In the genomic region with DNA sequence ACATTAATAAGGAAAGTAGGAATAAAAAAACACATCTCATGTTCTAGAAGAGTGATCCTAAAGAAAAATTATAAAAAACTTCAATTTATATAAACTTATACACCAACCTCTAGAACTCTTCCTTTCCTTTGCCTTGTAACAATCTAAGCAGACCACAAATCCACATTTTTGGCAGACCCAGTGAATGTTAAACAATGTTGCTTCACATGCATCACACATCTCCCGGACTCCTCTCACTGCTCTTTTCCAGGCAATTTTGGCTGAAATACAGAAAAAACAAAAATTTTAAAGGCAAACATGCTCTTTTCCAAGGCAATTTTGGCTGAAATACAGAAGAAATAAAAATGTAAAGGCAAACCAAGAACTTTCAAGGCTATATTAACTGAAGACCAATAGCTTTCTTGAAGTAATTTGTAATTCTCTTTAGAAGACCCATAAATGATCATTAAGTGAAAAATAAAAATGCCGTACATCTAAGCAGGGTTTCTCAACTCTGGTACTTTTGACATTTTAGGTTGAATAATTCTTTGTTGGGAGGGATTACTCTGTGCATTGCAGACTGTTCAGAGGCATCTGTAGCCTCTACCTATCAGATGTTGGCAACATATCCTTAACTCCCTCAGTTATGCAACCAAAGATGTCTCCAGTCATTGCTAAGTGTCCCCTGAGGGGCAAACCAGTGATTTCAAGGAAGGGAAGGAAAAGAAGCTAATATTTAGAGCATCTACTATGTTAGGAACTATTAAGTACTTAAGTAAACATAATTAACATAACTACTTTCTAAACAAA, we compare ENCODE assay signal across 12 cellular contexts.
A peak's percentile ranks its signal among the peaks of the same experiment; 100 is the strongest.
DNase-seq lines count a peak whose midpoint lies in the region; ATAC-seq and TF ChIP-seq lines count a peak whose summit lies in the region.
"Had no signal": no experiment of that assay in that cellular context is flagged by ENCODE, and none has a peak within 500 bp of the region (broad histone marks: within the 10 kb centered on the region; RNA-seq: fewer than 3 reads in every experiment).

No MANE protein-coding gene starts in this region.

- no peak for ATAC-seq in WTC11
- peak; percentile 84 for ATAC-seq in sciatic nerve
- no peak for ATAC-seq in activated CD4-positive, alpha-beta T cell treated with anti-CD3 and anti-CD28 coated beads for 36 hours

- peak; percentile 43 for DNase-seq in GM04504 (ENCODE audit: low read depth)
- no peak for DNase-seq in WTC11 (ENCODE audit: low spot score)
- DNase-seq in fibroblast of villous mesenchyme (ENCODE audit: low read depth), result peak; percentile 73
- DNase-seq in sciatic nerve (ENCODE audit: low spot score), result no peak
- no peak for DNase-seq in activated naive CD4-positive, alpha-beta T cell treated with anti-CD3 and anti-CD28 coated beads for 36 hours
- DNase-seq in activated CD4-positive, alpha-beta T cell treated with anti-CD3 and anti-CD28 coated beads for 36 hours, result no peak
- DNase-seq in activated CD4-positive, alpha-beta T cell treated with anti-CD3 and anti-CD28 coated beads, Interleukin-2, amount 50 U/mL, for 1 hour, result no peak
- DNase-seq: activated naive CD8-positive, alpha-beta T cell treated with anti-CD3 and anti-CD28 coated beads for 36 hours; DND-41; retina had no signal

- peaks cover 29% of the 10 kb centered on the region for H3K4me1 Mint-ChIP-seq in WTC11
- H3K4me1 Mint-ChIP-seq in activated naive CD4-positive, alpha-beta T cell treated with anti-CD3 and anti-CD28 coated beads for 36 hours (ENCODE audit: low read depth), result peaks cover 3% of the 10 kb centered on the region
- H3K4me1 Mint-ChIP-seq in activated CD4-positive, alpha-beta T cell treated with anti-CD3 and anti-CD28 coated beads for 36 hours, result no peaks in the 10 kb centered on the region
- H3K4me1 Mint-ChIP-seq: activated naive CD8-positive, alpha-beta T cell treated with anti-CD3 and anti-CD28 coated beads for 36 hours had no signal

- H3K27ac Mint-ChIP-seq in WTC11, result peak overlapping the region; percentile 6; the same call in 1 of the 2 replicates
- no peak overlapping the region for H3K27ac Mint-ChIP-seq in activated naive CD4-positive, alpha-beta T cell treated with anti-CD3 and anti-CD28 coated beads for 36 hours
- H3K27ac Mint-ChIP-seq in activated CD4-positive, alpha-beta T cell treated with anti-CD3 and anti-CD28 coated beads for 36 hours, result no peak overlapping the region
- H3K27ac Mint-ChIP-seq: activated naive CD8-positive, alpha-beta T cell treated with anti-CD3 and anti-CD28 coated beads for 36 hours; T-helper 2 cell treated with Interferon-gamma antibody and Interleukin-4, amounts not matched to agents 5 μg/mL and 100 μg/mL, for 36 hours had no signal

- no peak overlapping the region for H3K4me3 Mint-ChIP-seq in WTC11
- H3K4me3 Mint-ChIP-seq in activated naive CD4-positive, alpha-beta T cell treated with anti-CD3 and anti-CD28 coated beads for 36 hours, result no peak overlapping the region
- H3K4me3 Mint-ChIP-seq in activated CD4-positive, alpha-beta T cell treated with anti-CD3 and anti-CD28 coated beads for 36 hours, result no peak overlapping the region
- H3K4me3 Mint-ChIP-seq: activated naive CD8-positive, alpha-beta T cell treated with anti-CD3 and anti-CD28 coated beads for 36 hours; T-helper 2 cell treated with Interferon-gamma antibody and Interleukin-4, amounts not matched to agents 5 μg/mL and 100 μg/mL, for 36 hours had no signal

- H3K9me3 Mint-ChIP-seq in WTC11, result no peaks in the 10 kb centered on the region
- H3K9me3 Mint-ChIP-seq in activated naive CD4-positive, alpha-beta T cell treated with anti-CD3 and anti-CD28 coated beads for 36 hours, result no peaks in the 10 kb centered on the region
- H3K9me3 Mint-ChIP-seq in activated CD4-positive, alpha-beta T cell treated with anti-CD3 and anti-CD28 coated beads for 36 hours (ENCODE audit: low read depth), result no peaks in the 10 kb centered on the region
- H3K9me3 Mint-ChIP-seq: activated naive CD8-positive, alpha-beta T cell treated with anti-CD3 and anti-CD28 coated beads for 36 hours; T-helper 2 cell treated with Interferon-gamma antibody and Interleukin-4, amounts not matched to agents 5 μg/mL and 100 μg/mL, for 36 hours had no signal

- intact Hi-C loops in sciatic nerve (cut with DNase I), result no loop called here
- intact Hi-C loops in activated naive CD4-positive, alpha-beta T cell treated with anti-CD3 and anti-CD28 coated beads for 36 hours (cut with micrococcal nuclease), result no loop called here
- intact Hi-C loops in activated CD4-positive, alpha-beta T cell treated with anti-CD3 and anti-CD28 coated beads for 36 hours (cut with DNase I, micrococcal nuclease), result no loop called here

- H3K36me3 Mint-ChIP-seq in WTC11, result peaks cover 69% of the 10 kb centered on the region
- H3K36me3 Mint-ChIP-seq in activated naive CD4-positive, alpha-beta T cell treated with anti-CD3 and anti-CD28 coated beads for 36 hours (ENCODE audit: low read depth), result peaks cover 29% of the 10 kb centered on the region
- peaks cover 32% of the 10 kb centered on the region for H3K36me3 Mint-ChIP-seq in activated CD4-positive, alpha-beta T cell treated with anti-CD3 and anti-CD28 coated beads for 36 hours (ENCODE audit: low read depth)

- POLR2A ChIA-PET in WTC11 (lab: Charles Lee), result no interaction called here
- POLR2A ChIA-PET in activated CD4-positive, alpha-beta T cell treated with anti-CD3 and anti-CD28 coated beads for 36 hours (lab: Charles Lee), result no interaction called here

- no peaks in the 10 kb centered on the region for H3K27me3 Mint-ChIP-seq in WTC11 (ENCODE audit: low read depth)
- no peaks in the 10 kb centered on the region for H3K27me3 Mint-ChIP-seq in activated naive CD4-positive, alpha-beta T cell treated with anti-CD3 and anti-CD28 coated beads for 36 hours (ENCODE audit: low read depth)
- no peaks in the 10 kb centered on the region for H3K27me3 Mint-ChIP-seq in activated CD4-positive, alpha-beta T cell treated with anti-CD3 and anti-CD28 coated beads for 36 hours
- H3K27me3 Mint-ChIP-seq: activated naive CD8-positive, alpha-beta T cell treated with anti-CD3 and anti-CD28 coated beads for 36 hours had no signal

- no peak overlapping the region for H3K4me3 ChIP-seq in fibroblast of villous mesenchyme (ENCODE audit: low read depth, low read length)
- H3K4me3 ChIP-seq: thoracic aorta had no signal

- TF ChIP-seq CTCF in WTC11 (IDR thresholded peaks at IDR 0.05) (no peak), fibroblast of villous mesenchyme (IDR thresholded peaks at IDR 0.05; ENCODE audit: insufficient read depth, low read depth, low read length) (no peak)

- CTCF ChIA-PET in WTC11 (lab: Charles Lee), result no interaction called here
- CTCF ChIA-PET in activated naive CD4-positive, alpha-beta T cell treated with anti-CD3 and anti-CD28 coated beads for 36 hours (lab: Charles Lee), result interaction anchor here (1.5 kb wide), 1 partner anchor 522 kb away, joined by 7 read pairs; no protein-coding TSS in a partner anchor
- CTCF ChIA-PET in activated CD4-positive, alpha-beta T cell treated with anti-CD3 and anti-CD28 coated beads for 36 hours (lab: Charles Lee), result interaction anchor here (0.6 to 3.7 kb wide), 5 partner anchors 11 to 783 kb away, joined by 3 to 14 read pairs (median 4); no protein-coding TSS in a partner anchor

TF ChIP-seq in WTC11, 78 proteins besides CTCF, POLR2A, EP300 and RAD21 (continues in another document):
- no peak for TF ChIP-seq GTF2I (CRISPR knock-in tag; conservative IDR thresholded peaks at IDR 0.05)
- TF ChIP-seq ZNF423 (CRISPR knock-in tag; IDR thresholded peaks at IDR 0.05), result no peak
- TF ChIP-seq ZNF138 (CRISPR knock-in tag; conservative IDR thresholded peaks at IDR 0.05), result no peak
- TF ChIP-seq, protein P1, sequence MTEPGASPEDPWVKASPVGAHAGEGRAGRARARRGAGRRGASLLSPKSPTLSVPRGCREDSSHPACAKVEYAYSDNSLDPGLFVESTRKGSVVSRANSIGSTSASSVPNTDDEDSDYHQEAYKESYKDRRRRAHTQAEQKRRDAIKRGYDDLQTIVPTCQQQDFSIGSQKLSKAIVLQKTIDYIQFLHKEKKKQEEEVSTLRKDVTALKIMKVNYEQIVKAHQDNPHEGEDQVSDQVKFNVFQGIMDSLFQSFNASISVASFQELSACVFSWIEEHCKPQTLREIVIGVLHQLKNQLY (CRISPR knock-in tag; IDR thresholded peaks at IDR 0.05), result no peak
- TF ChIP-seq, protein P2, sequence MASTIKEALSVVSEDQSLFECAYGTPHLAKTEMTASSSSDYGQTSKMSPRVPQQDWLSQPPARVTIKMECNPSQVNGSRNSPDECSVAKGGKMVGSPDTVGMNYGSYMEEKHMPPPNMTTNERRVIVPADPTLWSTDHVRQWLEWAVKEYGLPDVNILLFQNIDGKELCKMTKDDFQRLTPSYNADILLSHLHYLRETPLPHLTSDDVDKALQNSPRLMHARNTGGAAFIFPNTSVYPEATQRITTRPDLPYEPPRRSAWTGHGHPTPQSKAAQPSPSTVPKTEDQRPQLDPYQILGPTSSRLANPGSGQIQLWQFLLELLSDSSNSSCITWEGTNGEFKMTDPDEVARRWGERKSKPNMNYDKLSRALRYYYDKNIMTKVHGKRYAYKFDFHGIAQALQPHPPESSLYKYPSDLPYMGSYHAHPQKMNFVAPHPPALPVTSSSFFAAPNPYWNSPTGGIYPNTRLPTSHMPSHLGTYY (CRISPR knock-in tag; IDR thresholded peaks at IDR 0.05), result no peak
- TF ChIP-seq, protein P3, sequence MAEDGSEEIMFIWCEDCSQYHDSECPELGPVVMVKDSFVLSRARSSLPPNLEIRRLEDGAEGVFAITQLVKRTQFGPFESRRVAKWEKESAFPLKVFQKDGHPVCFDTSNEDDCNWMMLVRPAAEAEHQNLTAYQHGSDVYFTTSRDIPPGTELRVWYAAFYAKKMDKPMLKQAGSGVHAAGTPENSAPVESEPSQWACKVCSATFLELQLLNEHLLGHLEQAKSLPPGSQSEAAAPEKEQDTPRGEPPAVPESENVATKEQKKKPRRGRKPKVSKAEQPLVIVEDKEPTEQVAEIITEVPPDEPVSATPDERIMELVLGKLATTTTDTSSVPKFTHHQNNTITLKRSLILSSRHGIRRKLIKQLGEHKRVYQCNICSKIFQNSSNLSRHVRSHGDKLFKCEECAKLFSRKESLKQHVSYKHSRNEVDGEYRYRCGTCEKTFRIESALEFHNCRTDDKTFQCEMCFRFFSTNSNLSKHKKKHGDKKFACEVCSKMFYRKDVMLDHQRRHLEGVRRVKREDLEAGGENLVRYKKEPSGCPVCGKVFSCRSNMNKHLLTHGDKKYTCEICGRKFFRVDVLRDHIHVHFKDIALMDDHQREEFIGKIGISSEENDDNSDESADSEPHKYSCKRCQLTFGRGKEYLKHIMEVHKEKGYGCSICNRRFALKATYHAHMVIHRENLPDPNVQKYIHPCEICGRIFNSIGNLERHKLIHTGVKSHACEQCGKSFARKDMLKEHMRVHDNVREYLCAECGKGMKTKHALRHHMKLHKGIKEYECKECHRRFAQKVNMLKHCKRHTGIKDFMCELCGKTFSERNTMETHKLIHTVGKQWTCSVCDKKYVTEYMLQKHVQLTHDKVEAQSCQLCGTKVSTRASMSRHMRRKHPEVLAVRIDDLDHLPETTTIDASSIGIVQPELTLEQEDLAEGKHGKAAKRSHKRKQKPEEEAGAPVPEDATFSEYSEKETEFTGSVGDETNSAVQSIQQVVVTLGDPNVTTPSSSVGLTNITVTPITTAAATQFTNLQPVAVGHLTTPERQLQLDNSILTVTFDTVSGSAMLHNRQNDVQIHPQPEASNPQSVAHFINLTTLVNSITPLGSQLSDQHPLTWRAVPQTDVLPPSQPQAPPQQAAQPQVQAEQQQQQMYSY (CRISPR knock-in tag; IDR thresholded peaks at IDR 0.05), result no peak

Comparison
In these comparisons a context has a peak if more than half of its experiments do, and no peak if none do; other contexts are left out.
1. DNase-seq: peak in GM04504 (single experiment) and fibroblast of villous mesenchyme (single experiment); none in WTC11 (single experiment), sciatic nerve (single experiment), activated naive CD4-positive, alpha-beta T cell treated with anti-CD3 and anti-CD28 coated beads for 36 hours (single experiment), activated CD4-positive, alpha-beta T cell treated with anti-CD3 and anti-CD28 coated beads for 36 hours (single experiment) and activated CD4-positive, alpha-beta T cell treated with anti-CD3 and anti-CD28 coated beads, Interleukin-2, amount 50 U/mL, for 1 hour (single experiment).